Comparison of ENCODE assay signal across 16 cellular contexts in the genomic region with DNA sequence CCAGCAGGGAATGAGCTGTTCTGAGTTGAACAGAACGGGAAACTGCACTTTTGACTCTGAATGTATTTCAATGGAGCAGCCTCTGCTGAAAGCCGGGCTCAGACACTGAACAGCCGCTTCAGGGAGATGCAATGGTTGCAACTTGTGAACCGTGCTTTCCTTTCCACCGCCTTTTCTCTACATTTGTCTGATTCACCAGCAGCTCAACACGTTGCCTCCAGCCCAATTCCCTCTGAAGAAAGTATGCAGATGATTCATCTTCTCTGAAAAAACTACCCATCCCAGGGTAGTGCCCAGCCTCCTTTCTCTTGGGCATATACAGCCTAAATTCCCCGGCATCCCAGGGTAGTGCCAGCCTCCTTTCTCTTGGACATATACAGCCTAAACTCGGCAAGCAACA.
DNase-seq lines count a peak whose midpoint lies in the region; ATAC-seq and TF ChIP-seq lines count a peak whose summit lies in the region.
"Had no signal": no experiment of that assay in that cellular context is flagged by ENCODE, and none has a peak within 500 bp of the region (broad histone marks: within the 10 kb centered on the region; RNA-seq: fewer than 3 reads in every experiment).

No MANE protein-coding gene starts in this region.

- H3K4me1 ChIP-seq in SK-N-SH (ENCODE audit: control insufficient read depth in 1 of 2, insufficient read depth in 2 of 2, low read depth in 1 of 2, low read length in 1 of 2) (peaks cover 3 to 54% of the 10 kb centered on the region in 2 experiments; a peak in 3 of 4 replicates), gastrocnemius medialis (peaks cover 75 to 83% of the 10 kb centered on the region in 2 donors)

- H2AFZ ChIP-seq in SK-N-SH (ENCODE audit: low read depth): no peak overlapping the region

- TF ChIP-seq POLR2A in gastrocnemius medialis (IDR thresholded peaks at IDR 0.05): no peak

- H3F3A ChIP-seq in SK-N-SH (replicated peaks; ENCODE audit: insufficient read depth): no peaks in the 10 kb centered on the region

- no peak for TF ChIP-seq EP300 in SK-N-SH (IDR thresholded peaks at IDR 0.05; ENCODE audit: borderline replicate concordance in 1 of 2, low read depth in 1 of 2, low read length in 1 of 2)

- intact Hi-C loops in gastrocnemius medialis (cut with DNase I; ENCODE audit: low total_unique reads) (loop anchor here (5.0 kb wide), 1 partner anchor 434 kb away; a partner anchor contains a TSS), cardiac septum (cut with DNase I) (no loop called here)

- TF ChIP-seq CTCF in SK-N-SH (IDR thresholded peaks at IDR 0.05): no peak
- no peak for TF ChIP-seq CTCF in fibroblast of villous mesenchyme (IDR thresholded peaks at IDR 0.05; ENCODE audit: insufficient read depth, low read depth, low read length)
- TF ChIP-seq CTCF in gastrocnemius medialis (IDR thresholded peaks at IDR 0.05 in 4 of 5, conservative IDR thresholded peaks at IDR 0.05 in 1 of 5): no peak

- no peaks in the 10 kb centered on the region; the same call in 1 of the 2 replicates for H3K27me3 ChIP-seq in SK-N-SH (ENCODE audit: insufficient read depth)
- H3K27me3 ChIP-seq in gastrocnemius medialis: no peaks in the 10 kb centered on the region

- in situ Hi-C loops in gastrocnemius medialis (cut with MboI; ENCODE audit: low sequenced_read_pairs in 4 of 4): loop anchor here in 2 of 4 donors (5.0 to 10.0 kb wide), 2 partner anchors 74 to 124 kb away; no protein-coding TSS in a partner anchor

- CTCF ChIA-PET in SK-N-SH (lab: Yijun Ruan, JAX): interaction anchor here (1.0 kb wide), 1 partner anchor 59 kb away, joined by 5 read pairs; no protein-coding TSS in a partner anchor

- no peaks in the 10 kb centered on the region for H3K9me3 ChIP-seq in SK-N-SH
- H3K9me3 ChIP-seq in gastrocnemius medialis: no peaks in the 10 kb centered on the region
- H3K9me3 ChIP-seq: esophagus squamous epithelium had no signal

- no peaks in the 10 kb centered on the region for H3K79me2 ChIP-seq in SK-N-SH (ENCODE audit: insufficient read depth)

- POLR2A ChIA-PET in SK-N-SH (lab: Yijun Ruan, JAX): interaction anchor here (1.0 kb wide), 1 partner anchor 19 kb away, joined by 3 read pairs; no protein-coding TSS in a partner anchor

- H3K27ac ChIP-seq in SK-N-SH (ENCODE audit: low read depth in 2 of 2, low read length in 1 of 2) (no peak overlapping the region), gastrocnemius medialis (peak overlapping the region; percentile 89 to 98 (median 98))
- H3K27ac ChIP-seq: esophagus squamous epithelium had no signal

- H3K36me3 ChIP-seq in SK-N-SH (replicated peaks in 1 of 2; ENCODE audit: control insufficient read depth in 1 of 2, insufficient read depth in 2 of 2, low read length in 1 of 2) (no peaks in the 10 kb centered on the region), gastrocnemius medialis (no peaks in the 10 kb centered on the region)
- H3K36me3 ChIP-seq: esophagus squamous epithelium had no signal

- H3K9me2 ChIP-seq in SK-N-SH: no peaks in the 10 kb centered on the region

- no peak overlapping the region for H3K9ac ChIP-seq in SK-N-SH

- peak; percentile 35 for DNase-seq in GOT3 (lab: John Stamatoyannopoulos, UW)
- DNase-seq in SK-N-SH: no peak
- DNase-seq in fibroblast of villous mesenchyme (ENCODE audit: low read depth): peak; percentile 83
- DNase-seq in gastrocnemius medialis: no peak
- DNase-seq in GM19240 (ENCODE audit: insufficient read length, low spot score): no peak
- no peak for DNase-seq in cardiac septum (ENCODE audit: low spot score)
- DNase-seq: activated CD4-positive, CD25-positive, alpha-beta regulatory T cell treated with anti-CD3 and anti-CD28 coated beads, Interleukin-2, amount 50 U/mL, for 72 hours; activated T-cell treated with anti-CD3 and anti-CD28 coated beads, Interleukin-2, amount 50 U/mL, for 72 hours; Calu3; esophagus squamous epithelium; Right ventricle myocardium superior; stimulated activated CD4-positive, alpha-beta T cell treated with anti-CD3 and anti-CD28 coated beads, Interleukin-4, amount 100 ng/mL, for 1 hour; stimulated activated naive CD8-positive, alpha-beta T cell treated with anti-CD3 and anti-CD28 coated beads, Interleukin-15, Interleukin-2, amounts not matched to agents 100 U/mL and 50 U/mL, for 24 hours had no signal

- 37% methylated on average over 8 of the region's 8 CpGs for WGBS in SK-N-SH (ENCODE audit: low lambda C conversion rate)

- H3K4me2 ChIP-seq in SK-N-SH: no peak overlapping the region

- H4K20me1 ChIP-seq in SK-N-SH (ENCODE audit: insufficient read depth): no peaks in the 10 kb centered on the region

- H3K4me3 ChIP-seq in SK-N-SH (ENCODE audit: low read depth in 2 of 2, low read length in 1 of 2) (no peak overlapping the region), fibroblast of villous mesenchyme (ENCODE audit: low read depth, low read length) (no peak overlapping the region), gastrocnemius medialis (no peak overlapping the region)
- H3K4me3 ChIP-seq: esophagus squamous epithelium had no signal

- no peak for TF ChIP-seq RAD21 in SK-N-SH (IDR thresholded peaks at IDR 0.05; ENCODE audit: low read length)

- ATAC-seq in gastrocnemius medialis (no peak), HG03442 (IDR thresholded peaks at IDR 0.05; ENCODE audit: unreplicated experiment) (no peak)
- no peak for ATAC-seq in activated CD4-positive, CD25-positive, alpha-beta regulatory T cell treated with anti-CD3 and anti-CD28 coated beads, Interleukin-2, amount 50 U/mL, for 24 hours
- ATAC-seq: activated T-cell treated with anti-CD3 and anti-CD28 coated beads, Interleukin-2, amount 50 U/mL, for 72 hours; left lobe of liver; stimulated activated naive CD8-positive, alpha-beta T cell treated with anti-CD3 and anti-CD28 coated beads, Interleukin-15, Interleukin-2, amounts not matched to agents 100 U/mL and 50 U/mL, for 24 hours had no signal

TF ChIP-seq in SK-N-SH, 30 proteins besides CTCF, POLR2A, EP300 and RAD21:
- TF ChIP-seq SIN3A (IDR thresholded peaks at IDR 0.05; ENCODE audit: borderline replicate concordance, low read depth, low read length): no peak
- TF ChIP-seq FOSL2 (IDR thresholded peaks at IDR 0.05; ENCODE audit: borderline replicate concordance, low read depth): peak; percentile 21; the same call in 1 of the 2 replicates
- TF ChIP-seq RCOR1 (IDR thresholded peaks at IDR 0.05; ENCODE audit: low read length): no peak

Comparison
In these comparisons a context has a peak if more than half of its experiments do, and no peak if none do; other contexts are left out.
1. DNase-seq: peak in GOT3 (single experiment) and fibroblast of villous mesenchyme (single experiment); none in SK-N-SH (single experiment), gastrocnemius medialis (0 of 2), GM19240 (single experiment) and cardiac septum (single experiment).
2. H3K27ac ChIP-seq: peak in gastrocnemius medialis (4 of 4); none in SK-N-SH (0 of 2).